27 cellular contexts compared by ENCODE assay signal in genomic region chr21:43191521-43191920, GRCh38. TPM values are rescaled to one million over a fixed set of nuclear protein-coding genes. Genes with fewer than 3 reads are reported as not detected.
DNase-seq lines count a peak whose midpoint lies in the region; ATAC-seq and TF ChIP-seq lines count a peak whose summit lies in the region.
"Had no signal": no experiment of that assay in that cellular context is flagged by ENCODE, and none has a peak within 500 bp of the region (broad histone marks: within the 10 kb centered on the region; RNA-seq: fewer than 3 reads in every experiment).

No MANE protein-coding gene starts in this region.

- H3K9me3 ChIP-seq in left ventricle myocardium inferior (replicated peaks): no peaks in the 10 kb centered on the region
- H3K9me3 ChIP-seq in upper lobe of right lung: no peaks in the 10 kb centered on the region
- H3K9me3 ChIP-seq in thyroid gland: no peaks in the 10 kb centered on the region
- H3K9me3 ChIP-seq: BLaER1 treated with 17β-estradiol and CSF1 and Interleukin-3, amounts not matched to agents 10 nM and 100 nM; body of pancreas; Caco-2; gastroesophageal sphincter; suprapubic skin had no signal

- H3K27ac ChIP-seq in left ventricle myocardium inferior (replicated peaks) (no peak overlapping the region), upper lobe of right lung (no peak overlapping the region), thyroid gland (no peak overlapping the region)
- H3K27ac ChIP-seq: BLaER1 treated with 17β-estradiol and CSF1 and Interleukin-3, amounts not matched to agents 10 nM and 100 nM; body of pancreas; gastroesophageal sphincter; suprapubic skin had no signal

- 75 to 79% methylated on average over 10 of the region's 10 CpGs for WGBS in thyroid gland, 2 donors

- DNase-seq in Right ventricle myocardium inferior (ENCODE audit: missing footprints) (peak; percentile 55), left ventricle myocardium inferior (no peak), mesenteric fat pad (ENCODE audit: low spot score) (peak; percentile 65), upper lobe of right lung (peak; percentile 53), thyroid gland (no peak), retina (no peak)
- peak; percentile 17 for DNase-seq in activated CD8-positive, alpha-beta memory T cell treated with anti-CD3 and anti-CD28 coated beads, Interleukin-2, amount 50 U/mL, for 48 hours
- DNase-seq: activated CD4-positive, alpha-beta T cell treated with anti-CD3 and anti-CD28 coated beads, Interleukin-2, amount 10 ng/mL, durations not matched to agents 24 days and 14 days; activated gamma-delta T cell; HCEC 1CT; hippocampal formation; KG1; MM.1S; NCI-H1417 treated with DMSO at 0.1 percent for 48 hours; stimulated activated CD4-positive, alpha-beta T cell treated with anti-CD3 and anti-CD28 coated beads, Interleukin-12 subunit alpha, Interleukin-12 subunit beta, amount 100 ng/mL, for 4 hours; stimulated activated CD4-positive, alpha-beta T cell treated with anti-CD3 and anti-CD28 coated beads, Interleukin-4, amount 100 ng/mL, for 24 hours; stimulated activated naive B cell treated with anti-CD40 and anti-IgM and Interleukin-4, amounts not matched to agents 10 μg/mL and 1 μg/mL and 100 μg/mL, for 72 hours had no signal

- H3K36me3 ChIP-seq in left ventricle myocardium inferior (no peaks in the 10 kb centered on the region), upper lobe of right lung (no peaks in the 10 kb centered on the region), thyroid gland (no peaks in the 10 kb centered on the region)
- H3K36me3 ChIP-seq: BLaER1 treated with 17β-estradiol and CSF1 and Interleukin-3, amounts not matched to agents 10 nM and 100 nM; gastroesophageal sphincter; suprapubic skin had no signal

- ATAC-seq in Right ventricle myocardium inferior (no peak), upper lobe of right lung (no peak), GM21529 (IDR thresholded peaks at IDR 0.05; ENCODE audit: unreplicated experiment) (no peak)
- ATAC-seq: body of pancreas; gastroesophageal sphincter; Panc1; stimulated activated naive B cell treated with anti-CD40 and anti-IgM and Interleukin-4, amounts not matched to agents 10 μg/mL and 1 μg/mL and 100 μg/mL, for 72 hours had no signal

- H3K4me1 ChIP-seq in left ventricle myocardium inferior: peaks cover 38% of the 10 kb centered on the region
- peaks cover 5% of the 10 kb centered on the region for H3K4me1 ChIP-seq in upper lobe of right lung
- peaks cover 1 to 25% of the 10 kb centered on the region in 2 donors for H3K4me1 ChIP-seq in thyroid gland

- intact Hi-C loops in Right ventricle myocardium inferior (cut with DNase I) (no loop called here), left ventricle myocardium inferior (cut with micrococcal nuclease) (no loop called here), upper lobe of right lung (cut with DNase I) (no loop called here), thyroid gland (cut with DNase I) (no loop called here)

- no peak for TF ChIP-seq CTCF in left ventricle myocardium inferior (IDR thresholded peaks at IDR 0.05; ENCODE audit: borderline replicate concordance)
- TF ChIP-seq CTCF in upper lobe of right lung (IDR thresholded peaks at IDR 0.05): no peak
- TF ChIP-seq CTCF in thyroid gland (IDR thresholded peaks at IDR 0.05): no peak

- H3K27me3 ChIP-seq in left ventricle myocardium inferior (ENCODE audit: low read depth): peaks cover 31% of the 10 kb centered on the region
- no peaks in the 10 kb centered on the region for H3K27me3 ChIP-seq in upper lobe of right lung
- no peaks in the 10 kb centered on the region for H3K27me3 ChIP-seq in thyroid gland
- H3K27me3 ChIP-seq: BLaER1 treated with 17β-estradiol and CSF1 and Interleukin-3, amounts not matched to agents 10 nM and 100 nM; body of pancreas; suprapubic skin had no signal

- H3K4me3 ChIP-seq in left ventricle myocardium inferior (no peak overlapping the region), upper lobe of right lung (no peak overlapping the region), thyroid gland (replicated peaks in 1 of 3) (no peak overlapping the region)
- H3K4me3 ChIP-seq: BLaER1 treated with 17β-estradiol and CSF1 and Interleukin-3, amounts not matched to agents 10 nM and 100 nM; body of pancreas; gastroesophageal sphincter; suprapubic skin had no signal

- no peak for TF ChIP-seq POLR2A in thyroid gland (IDR thresholded peaks at IDR 0.05)

RNA-seq across cellular contexts. Expression of gene CRYAA, which starts 22.7 kb away (rescaled TPM):
- total RNA-seq in Right ventricle myocardium inferior: not detected
- not detected for total RNA-seq in left ventricle myocardium inferior
- not detected for total RNA-seq in mesenteric fat pad
- not detected for total RNA-seq in upper lobe of right lung
- not detected for total RNA-seq in thyroid gland
- total RNA-seq: activated CD4-positive, alpha-beta T cell treated with anti-CD3 and anti-CD28 coated beads, Interleukin-2, amount 10 ng/mL, durations not matched to agents 24 days and 14 days; body of pancreas; Caco-2; gastroesophageal sphincter; lung microvascular endothelial cell; NCI-H460; SK-MEL-5; suprapubic skin had no signal

Comparison
In these comparisons a context has a peak if more than half of its experiments do, and no peak if none do; other contexts are left out.
1. DNase-seq: peak in Right ventricle myocardium inferior (single experiment), activated CD8-positive, alpha-beta memory T cell treated with anti-CD3 and anti-CD28 coated beads, Interleukin-2, amount 50 U/mL, for 48 hours (single experiment), mesenteric fat pad (single experiment) and upper lobe of right lung (single experiment); none in left ventricle myocardium inferior (single experiment), thyroid gland (0 of 2) and retina (single experiment).